8 cellular contexts compared by ENCODE assay signal in the genomic region with DNA sequence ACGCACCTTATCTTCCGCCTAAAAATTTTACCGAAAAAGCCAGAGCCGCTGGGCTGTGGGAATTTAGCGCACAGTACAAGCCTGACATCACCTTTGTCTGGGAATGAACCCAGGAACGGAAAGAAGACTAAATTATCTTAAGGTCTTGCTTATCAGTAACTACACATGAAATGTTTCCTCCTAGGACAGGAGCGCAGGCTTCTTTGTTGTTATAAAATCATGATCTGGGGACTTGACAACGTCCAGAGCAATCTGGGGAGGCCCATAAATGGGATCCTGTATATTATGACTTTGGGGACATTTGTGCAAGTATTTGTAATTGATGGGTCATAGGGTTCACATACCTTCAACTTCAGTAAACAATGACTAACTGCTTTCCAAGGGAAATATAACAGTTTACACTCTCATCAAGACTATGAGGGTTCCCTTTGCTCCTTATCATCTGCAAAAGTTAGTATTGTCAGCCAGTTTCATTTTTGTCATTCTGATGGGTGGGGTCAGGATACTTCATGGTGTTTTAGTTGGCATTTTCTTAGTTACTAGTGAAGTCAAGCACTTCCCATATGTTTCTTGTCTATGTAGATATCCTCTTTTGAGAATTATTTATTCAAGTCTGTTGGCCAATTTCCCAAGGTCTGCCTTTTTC.
DNase-seq lines count a peak whose midpoint lies in the region; ATAC-seq, FAIRE-seq and TF ChIP-seq lines count a peak whose summit lies in the region.

No MANE protein-coding gene starts in this region.

- intact Hi-C loops in right lobe of liver (cut with DNase I) (no loop called here), aorta (cut with DNase I) (loop anchor here (1.0 kb wide), 2 partner anchors 215 to 217 kb away; no protein-coding TSS in a partner anchor)

- no peak overlapping the region for H3K27ac Mint-ChIP-seq in astrocyte (ENCODE audit: unreplicated experiment)

- H3K36me3 ChIP-seq in astrocyte (ENCODE audit: insufficient read depth, low read length) (no peaks in the 10 kb centered on the region), right lobe of liver (no peaks in the 10 kb centered on the region), aorta (ENCODE audit: control insufficient read depth in 1 of 2, insufficient read depth in 2 of 2, low read length in 1 of 2) (no peaks in the 10 kb centered on the region)

- peak overlapping the region; percentile 83 for H3K9ac ChIP-seq in astrocyte (ENCODE audit: low read length)

- H3K36me3 Mint-ChIP-seq in astrocyte (ENCODE audit: low read depth, unreplicated experiment): no peaks in the 10 kb centered on the region

- peak overlapping the region; percentile 26 for H3K4me3 ChIP-seq in AG10803 (ENCODE audit: low read length)
- peak overlapping the region; percentile 65 for H3K4me3 ChIP-seq in astrocyte (ENCODE audit: insufficient read depth, low read depth, low read length)
- H3K4me3 ChIP-seq in right lobe of liver: peak overlapping the region in 2 of 3 donors; percentile 12 to 15
- H3K4me3 ChIP-seq in aorta (ENCODE audit: low read length in 2 of 2): no peak overlapping the region

- no peaks in the 10 kb centered on the region for H3K27me3 ChIP-seq in astrocyte (ENCODE audit: insufficient read depth, low read length)
- no peaks in the 10 kb centered on the region for H3K27me3 ChIP-seq in right lobe of liver
- H3K27me3 ChIP-seq in aorta (ENCODE audit: control insufficient read depth in 1 of 2, insufficient read depth in 2 of 2, low read length in 1 of 2): no peaks in the 10 kb centered on the region

- H3K79me2 ChIP-seq in astrocyte (ENCODE audit: insufficient read depth, low read length): no peaks in the 10 kb centered on the region

- H3K9me3 Mint-ChIP-seq in astrocyte (ENCODE audit: unreplicated experiment): peaks cover 4% of the 10 kb centered on the region

- H3K9me3 ChIP-seq in astrocyte (ENCODE audit: insufficient read depth, low read depth, low read length) (no peaks in the 10 kb centered on the region), right lobe of liver (no peaks in the 10 kb centered on the region), aorta (ENCODE audit: control insufficient read depth, low read length) (no peaks in the 10 kb centered on the region)

- no peaks in the 10 kb centered on the region for H4K20me1 ChIP-seq in astrocyte (ENCODE audit: insufficient read depth, low read length)

- TF ChIP-seq POLR2A in right lobe of liver (IDR thresholded peaks at IDR 0.05): no peak

- H3K4me1 ChIP-seq in astrocyte (ENCODE audit: insufficient read depth, low read length) (peaks cover 21% of the 10 kb centered on the region), right lobe of liver (peaks cover 0 to 16% (median 6%) of the 10 kb centered on the region in 4 donors), aorta (ENCODE audit: control insufficient read depth in 1 of 2, insufficient read depth in 2 of 2, low read length in 2 of 2) (no peaks in the 10 kb centered on the region)

- peak; percentile 17 for ATAC-seq in HG02798 (IDR thresholded peaks at IDR 0.05; ENCODE audit: poor library complexity, unreplicated experiment)
- peak in 1 of 4 donors; percentile 73 for ATAC-seq in right lobe of liver
- ATAC-seq in aorta (ENCODE audit: low FRiP score): no peak

- no peak overlapping the region for H3K4me3 Mint-ChIP-seq in astrocyte (ENCODE audit: unreplicated experiment)

- peak overlapping the region; percentile 93 for H3K4me2 ChIP-seq in astrocyte (ENCODE audit: low read length)

- no peak for TF ChIP-seq CTCF in AG10803 (conservative IDR thresholded peaks at IDR 0.05; ENCODE audit: low read length)
- no peak for TF ChIP-seq CTCF in astrocyte (IDR thresholded peaks at IDR 0.05; ENCODE audit: insufficient read depth, low read depth, low read length)
- TF ChIP-seq CTCF in right lobe of liver (IDR thresholded peaks at IDR 0.05): no peak

- 9% methylated on average over 8 of the region's 8 CpGs for WGBS in right lobe of liver (ENCODE audit: insufficient coverage, low coverage, low lambda C conversion rate, missing lambda C conversion rate)
- WGBS in aorta, 2 donors: 5 to 6% methylated on average over 8 of the region's 8 CpGs

- peak overlapping the region; percentile 93 for H2AFZ ChIP-seq in astrocyte (ENCODE audit: low read depth, low read length)

- DNase-seq in AG10803 (ENCODE audit: low read depth) (peak; percentile 14), astrocyte (ENCODE audit: low read depth) (no peak), right lobe of liver (no peak), aorta (no peak), COLO668 (lab: John Stamatoyannopoulos, UW; ENCODE audit: unreplicated experiment) (no peak), mucosa of gallbladder (ENCODE audit: low spot score) (no peak), UCSD-AML1 (lab: John Stamatoyannopoulos, UW; ENCODE audit: unreplicated experiment) (no peak)

- peaks cover 6% of the 10 kb centered on the region for H3K4me1 Mint-ChIP-seq in astrocyte (ENCODE audit: low read depth, unreplicated experiment)

- peak overlapping the region; percentile 70 for H3K27ac ChIP-seq in astrocyte (ENCODE audit: low read depth, low read length)
- no peak overlapping the region for H3K27ac ChIP-seq in right lobe of liver
- peak overlapping the region in 1 of 2 donors; percentile 62 for H3K27ac ChIP-seq in aorta (ENCODE audit: low read depth in 1 of 2, low read length in 2 of 2)

- FAIRE-seq in astrocyte (lab: Jason Lieb, UNC): no peak

- H3K27me3 Mint-ChIP-seq in astrocyte (ENCODE audit: low read depth, unreplicated experiment): no peaks in the 10 kb centered on the region

Comparison
In these comparisons a context has a peak if more than half of its experiments do, and no peak if none do; other contexts are left out.
1. H3K4me3 ChIP-seq: peak in AG10803 (single experiment), astrocyte (single experiment) and right lobe of liver (2 of 3); none in aorta (0 of 2).
2. intact Hi-C loops: an anchor here in aorta (1.0 kb wide); none called in right lobe of liver.